In genomic region chr21:16420086-16420724, GRCh38 we compare ENCODE assay signal across 8 cellular contexts.
A peak's percentile ranks its signal among the peaks of the same experiment; 100 is the strongest.
DNase-seq lines count a peak whose midpoint lies in the region; ATAC-seq and TF ChIP-seq lines count a peak whose summit lies in the region.

No MANE protein-coding gene starts in this region.

- no peak overlapping the region for H3K27ac ChIP-seq in right cardiac atrium (ENCODE audit: low read length)
- no peak overlapping the region for H3K27ac ChIP-seq in smooth muscle cell (ENCODE audit: low read depth)

- H3K36me3 ChIP-seq in adipocyte (ENCODE audit: control insufficient read depth, insufficient read depth, low read length, severe bottlenecking) = no peaks in the 10 kb centered on the region
- no peaks in the 10 kb centered on the region for H3K36me3 ChIP-seq in smooth muscle cell (ENCODE audit: low read depth)

- no peak for TF ChIP-seq CTCF in smooth muscle cell (IDR thresholded peaks at IDR 0.05; ENCODE audit: borderline replicate concordance, insufficient read depth, poor library complexity, severe bottlenecking)

- intact Hi-C loops in right cardiac atrium (cut with DNase I) = loop anchor here in 2 of 4 donors (5.0 to 10.0 kb wide), 2 partner anchors 115 to 117 kb away; no protein-coding TSS in a partner anchor

- no peaks in the 10 kb centered on the region for H4K20me1 ChIP-seq in smooth muscle cell (ENCODE audit: low read depth)

- peak; percentile 10 for DNase-seq in HT1080 (ENCODE audit: low read depth)
- DNase-seq in adipocyte (ENCODE audit: low read depth) = peak; percentile 49
- peak; percentile 58 to 79 (median 63) for DNase-seq in right cardiac atrium
- DNase-seq in smooth muscle cell (lab: John Stamatoyannopoulos, UW; ENCODE audit: unreplicated experiment) = no peak
- DNase-seq in activated naive CD4-positive, alpha-beta T cell treated with Interleukin-2 at 50 U/mL for 16 hours = no peak

- no peaks in the 10 kb centered on the region for H3K79me2 ChIP-seq in smooth muscle cell (ENCODE audit: low read depth)

- ATAC-seq in right cardiac atrium (peak; percentile 65 to 74), GM18511 (IDR thresholded peaks at IDR 0.05; ENCODE audit: unreplicated experiment) (no peak), GM19324 (IDR thresholded peaks at IDR 0.05; ENCODE audit: low FRiP score, unreplicated experiment) (no peak), GM19351 (IDR thresholded peaks at IDR 0.05; ENCODE audit: unreplicated experiment) (no peak)

- WGBS in right cardiac atrium = 10% methylated on average over 4 of the region's 4 CpGs
- WGBS in smooth muscle cell (ENCODE audit: low lambda C conversion rate) = 54% methylated on average over 4 of the region's 4 CpGs

- H2AFZ ChIP-seq in smooth muscle cell (ENCODE audit: low read depth) = no peak overlapping the region

- no peaks in the 10 kb centered on the region for H3K9me3 ChIP-seq in adipocyte (ENCODE audit: control insufficient read depth, low read length)
- no peaks in the 10 kb centered on the region for H3K9me3 ChIP-seq in right cardiac atrium (ENCODE audit: control insufficient read depth, low read length)
- H3K9me3 ChIP-seq in smooth muscle cell (replicated peaks; ENCODE audit: low read depth) = no peaks in the 10 kb centered on the region

- peak overlapping the region; percentile 31 for H3K4me2 ChIP-seq in smooth muscle cell

- H3K9ac ChIP-seq in adipocyte (ENCODE audit: low read length) = peak overlapping the region; percentile 91
- no peak overlapping the region for H3K9ac ChIP-seq in smooth muscle cell (ENCODE audit: low read depth)

- H3K27me3 ChIP-seq in adipocyte (replicated peaks; ENCODE audit: control insufficient read depth, insufficient read depth, low read length) (no peaks in the 10 kb centered on the region), right cardiac atrium (ENCODE audit: control insufficient read depth, insufficient read depth) (no peaks in the 10 kb centered on the region), smooth muscle cell (ENCODE audit: low read depth) (no peaks in the 10 kb centered on the region)

- H3F3A ChIP-seq in smooth muscle cell (ENCODE audit: low read depth) = no peaks in the 10 kb centered on the region

- H3K4me3 ChIP-seq in adipocyte (ENCODE audit: low read length) (peak overlapping the region; percentile 83), right cardiac atrium (ENCODE audit: low read length) (peak overlapping the region; percentile 99), smooth muscle cell (peak overlapping the region; percentile 38)

- peaks cover 39% of the 10 kb centered on the region for H3K4me1 ChIP-seq in adipocyte (ENCODE audit: control insufficient read depth, insufficient read depth, low read length)
- H3K4me1 ChIP-seq in right cardiac atrium (ENCODE audit: control insufficient read depth, insufficient read depth, low read length) = peaks cover 2% of the 10 kb centered on the region
- no peaks in the 10 kb centered on the region for H3K4me1 ChIP-seq in smooth muscle cell (ENCODE audit: low read depth)

Comparison
In these comparisons a context has a peak if more than half of its experiments do, and no peak if none do; other contexts are left out.
1. DNase-seq: peak in HT1080 (single experiment), adipocyte (single experiment) and right cardiac atrium (3 of 3); none in smooth muscle cell (single experiment) and activated naive CD4-positive, alpha-beta T cell treated with Interleukin-2 at 50 U/mL for 16 hours (single experiment).
2. H3K4me3 ChIP-seq: peak in every context shown above with its lines; median percentile 99 in right cardiac atrium; 83 in adipocyte; 38 in smooth muscle cell.
3. ATAC-seq: peak in right cardiac atrium (2 of 2); none in GM18511 (single experiment), GM19324 (single experiment) and GM19351 (single experiment).